In genomic region chr3:10531031-10531430, GRCh38 we compare ENCODE assay signal across 23 cellular contexts. TPM values are rescaled to one million over a fixed set of nuclear protein-coding genes. Genes with fewer than 3 reads are reported as not detected.
"Had no signal": no experiment of that assay in that cellular context is flagged by ENCODE, and none has a peak within 500 bp of the region (broad histone marks: within the 10 kb centered on the region; RNA-seq: fewer than 3 reads in every experiment).

No MANE protein-coding gene starts in this region.

- H3K36me3 Mint-ChIP-seq: activated naive CD8-positive, alpha-beta T cell; naive thymus-derived CD4-positive, alpha-beta T cell had no signal

- ATAC-seq: activated CD4-positive, CD25-positive, alpha-beta regulatory T cell treated with anti-CD3 and anti-CD28 coated beads, Interleukin-2, amount 50 U/mL, for 24 hours; left ventricle myocardium superior; mucosa of descending colon; naive thymus-derived CD4-positive, alpha-beta T cell; stimulated activated naive CD8-positive, alpha-beta T cell treated with anti-CD3 and anti-CD28 coated beads, Interleukin-15, amount 100 ng/mL, for 72 hours had no signal

- H3K4me3 Mint-ChIP-seq: activated CD4-positive, alpha-beta T cell treated with anti-CD3 and anti-CD28 coated beads, Interleukin-2, amount 10 ng/mL, durations not matched to agents 7 days and 5 days; activated naive CD8-positive, alpha-beta T cell; naive thymus-derived CD4-positive, alpha-beta T cell; stimulated activated naive CD8-positive, alpha-beta T cell treated with anti-CD3 and anti-CD28 coated beads, Interleukin-15, amount 100 ng/mL, for 72 hours had no signal

- H3K4me3 ChIP-seq: cardiac muscle cell, dorsolateral prefrontal cortex, mucosa of descending colon, testis, upper lobe of left lung had no signal

- H3K27ac ChIP-seq: cardiac muscle cell, dorsolateral prefrontal cortex, testis, upper lobe of left lung had no signal

- H3K9me3 Mint-ChIP-seq: activated CD4-positive, alpha-beta T cell treated with anti-CD3 and anti-CD28 coated beads, Interleukin-2, amount 10 ng/mL, durations not matched to agents 7 days and 5 days; naive thymus-derived CD4-positive, alpha-beta T cell; stimulated activated naive CD8-positive, alpha-beta T cell treated with anti-CD3 and anti-CD28 coated beads, Interleukin-15, amount 100 ng/mL, for 72 hours had no signal

- H3K9me3 ChIP-seq: mucosa of descending colon, testis, upper lobe of left lung had no signal

- H3K27me3 ChIP-seq: dorsolateral prefrontal cortex, testis, upper lobe of left lung had no signal

- H3K4me1 Mint-ChIP-seq: activated CD4-positive, alpha-beta T cell treated with anti-CD3 and anti-CD28 coated beads, Interleukin-2, amount 10 ng/mL, durations not matched to agents 7 days and 5 days; naive thymus-derived CD4-positive, alpha-beta T cell; stimulated activated naive CD8-positive, alpha-beta T cell treated with anti-CD3 and anti-CD28 coated beads, Interleukin-15, amount 100 ng/mL, for 72 hours had no signal

- DNase-seq: activated CD4-positive, alpha-beta T cell treated with anti-CD3 and anti-CD28 coated beads, Interleukin-2, amount 10 ng/mL, durations not matched to agents 7 days and 5 days; amygdala; foreskin melanocyte; glutamatergic neuron; hypothalamus; kidney; left ventricle myocardium superior; mucosa of descending colon; nucleus accumbens; posterior cingulate gyrus; stimulated activated CD4-positive, alpha-beta T cell treated with anti-CD3 and anti-CD28 coated beads, Interleukin-12 subunit alpha, Interleukin-12 subunit beta, amount 100 ng/mL, for 4 hours; stimulated activated naive CD8-positive, alpha-beta T cell treated with anti-CD3 and anti-CD28 coated beads, Interleukin-15, amount 100 ng/mL, for 72 hours; T-helper 1 cell; T1000 had no signal

- H3K36me3 ChIP-seq: cardiac muscle cell, upper lobe of left lung had no signal

- H3K4me1 ChIP-seq: testis, upper lobe of left lung had no signal

- H3K27ac Mint-ChIP-seq: activated CD4-positive, alpha-beta T cell treated with anti-CD3 and anti-CD28 coated beads, Interleukin-2, amount 10 ng/mL, durations not matched to agents 7 days and 5 days; activated naive CD8-positive, alpha-beta T cell; naive thymus-derived CD4-positive, alpha-beta T cell; stimulated activated naive CD8-positive, alpha-beta T cell treated with anti-CD3 and anti-CD28 coated beads, Interleukin-15, amount 100 ng/mL, for 72 hours had no signal

RNA-seq across cellular contexts. Expression of gene ATP2B2, which starts 25.6 kb away (rescaled TPM):
- total RNA-seq: activated CD4-positive, alpha-beta T cell treated with anti-CD3 and anti-CD28 coated beads, Interleukin-2, amount 10 ng/mL, durations not matched to agents 7 days and 5 days; activated CD8-positive, alpha-beta memory T cell treated with anti-CD3 and anti-CD28 coated beads for 36 hours; epithelial cell of proximal tubule; left ventricle myocardium superior; naive thymus-derived CD4-positive, alpha-beta T cell had no signal
- polyA plus RNA-seq: naive thymus-derived CD4-positive, alpha-beta T cell had no signal
